Comparison of ENCODE assay signal across 23 cellular contexts in genomic region chr7:22123139-22123538, GRCh38.
A peak's percentile ranks its signal among the peaks of the same experiment; 100 is the strongest.
DNase-seq lines count a peak whose midpoint lies in the region; ATAC-seq, FAIRE-seq and TF ChIP-seq lines count a peak whose summit lies in the region.
"Had no signal": no experiment of that assay in that cellular context is flagged by ENCODE, and none has a peak within 500 bp of the region (broad histone marks: within the 10 kb centered on the region; RNA-seq: fewer than 3 reads in every experiment).

No MANE protein-coding gene starts in this region.

- no peak overlapping the region for H3K9ac ChIP-seq in HepG2 (ENCODE audit: insufficient read depth, low read depth, low read length)

- H3K36me3 Mint-ChIP-seq in T-cell = no peaks in the 10 kb centered on the region

- H3K36me3 ChIP-seq in heart left ventricle (peaks cover 0 to 69% (median 11%) of the 10 kb centered on the region in 9 donors), HepG2 (replicated peaks in 1 of 2; ENCODE audit: control insufficient read depth in 1 of 2, insufficient read depth in 2 of 2, low read length in 2 of 2) (peaks cover 15 to 46% of the 10 kb centered on the region in 2 experiments)
- H3K36me3 ChIP-seq: MG63, neutrophil had no signal

- CTCF ChIA-PET in HepG2 (lab: Yijun Ruan, JAX; ENCODE audit: low intra/inter-chr PET ratio, low total read pairs) = no interaction called here
- CTCF ChIA-PET in T-cell (lab: Charles Lee) = no interaction called here

- no peak for FAIRE-seq in HepG2 (lab: Jason Lieb, UNC)
- FAIRE-seq: A549, urothelium cell line had no signal

- in situ Hi-C loops in HepG2 (cut with HindIII; ENCODE audit: extremely low pct_ligation_motif_present, low pct_unique_long_range_greater_than_20kb) = no loop called here

- ATAC-seq in heart left ventricle (peak; percentile 56 to 81 (median 74)), Right ventricle myocardium inferior (no peak), HepG2 (no peak), T-cell (replicated peaks in 1 of 4) (no peak), HG03097 (IDR thresholded peaks at IDR 0.05; ENCODE audit: low FRiP score, unreplicated experiment) (no peak)
- ATAC-seq: A549, HCT116 had no signal

- H3K4me1 ChIP-seq in heart left ventricle = peaks cover 0 to 41% (median 19%) of the 10 kb centered on the region in 12 donors
- no peaks in the 10 kb centered on the region for H3K4me1 ChIP-seq in HepG2 (ENCODE audit: insufficient read depth, low read length)
- H3K4me1 ChIP-seq: A549, suprapubic skin had no signal

- POLR2A ChIA-PET in HepG2 (lab: Yijun Ruan, JAX) (no interaction called here), T-cell (lab: Charles Lee) (no interaction called here)

- H3K9me3 Mint-ChIP-seq in T-cell = no peaks in the 10 kb centered on the region
- H3K9me3 Mint-ChIP-seq: activated CD4-positive, alpha-beta T cell treated with anti-CD3 and anti-CD28 coated beads, Interleukin-2, amount 10 ng/mL, durations not matched to agents 24 days and 14 days had no signal

- no peak overlapping the region for H2AFZ ChIP-seq in HepG2 (ENCODE audit: low read length)

- H3K9me3 ChIP-seq in heart left ventricle (no peaks in the 10 kb centered on the region), HepG2 (ENCODE audit: low read length) (no peaks in the 10 kb centered on the region)
- H3K9me3 ChIP-seq: A549, esophagus muscularis mucosa, MG63, neutrophil, suprapubic skin had no signal

- H3K27me3 Mint-ChIP-seq in T-cell = peaks cover 3 to 20% of the 10 kb centered on the region in 2 donors

- no peak for TF ChIP-seq RAD21 in HepG2 (CRISPR knock-in tag; IDR thresholded peaks at IDR 0.05)

- H3K27ac ChIP-seq in heart left ventricle = peak overlapping the region in 11 of 12 donors; percentile 19 to 81 (median 58)
- no peak overlapping the region for H3K27ac ChIP-seq in HepG2 (ENCODE audit: extremely low read length, insufficient read depth, low read length)
- H3K27ac ChIP-seq: A549, neutrophil, suprapubic skin had no signal

- no peaks in the 10 kb centered on the region for H3K79me2 ChIP-seq in HepG2 (ENCODE audit: insufficient read depth, low read length)

- intact Hi-C loops in heart left ventricle (cut with DNase I) = loop anchor here in 1 of 10 donors (10.0 kb wide), 1 partner anchor 232 kb away; the partner anchor contains the start of gene RAPGEF5
- intact Hi-C loops in Right ventricle myocardium inferior (cut with DNase I) = no loop called here
- intact Hi-C loops in HepG2 (cut with micrococcal nuclease; ENCODE audit: unreplicated experiment) = no loop called here

- H3K4me3 ChIP-seq in heart left ventricle (no peak overlapping the region), fibroblast of pulmonary artery (replicated peaks; ENCODE audit: low read depth, low read length) (no peak overlapping the region), HepG2 (replicated peaks in 1 of 3; ENCODE audit: insufficient read depth in 1 of 3, low read depth in 2 of 3, low read length in 3 of 3) (no peak overlapping the region)
- H3K4me3 ChIP-seq: A549, esophagus muscularis mucosa, MG63, suprapubic skin had no signal

- no peak overlapping the region for H3K4me2 ChIP-seq in HepG2 (ENCODE audit: low read depth, low read length)
- H3K4me2 ChIP-seq: A549 had no signal

- TF ChIP-seq POLR2A in heart left ventricle (IDR thresholded peaks at IDR 0.05) = no peak
- TF ChIP-seq POLR2A in HepG2 (IDR thresholded peaks at IDR 0.05; ENCODE audit: insufficient read depth in 1 of 2, low read depth in 2 of 2, low read length in 2 of 2) = no peak

- H3K27me3 ChIP-seq in heart left ventricle (no peaks in the 10 kb centered on the region), HepG2 (ENCODE audit: control insufficient read depth in 1 of 2, insufficient read depth in 2 of 2, low read length in 2 of 2) (no peaks in the 10 kb centered on the region)
- H3K27me3 ChIP-seq: MG63, suprapubic skin had no signal

- BruUV-seq in HepG2 (replicated peaks; lab: Mats Ljungman, UMichigan) = no TSS peak

- TF ChIP-seq CTCF in heart left ventricle (IDR thresholded peaks at IDR 0.05) = no peak
- no peak for TF ChIP-seq CTCF in fibroblast of pulmonary artery (IDR thresholded peaks at IDR 0.05; ENCODE audit: low read length, missing control alignments)
- no peak for TF ChIP-seq CTCF in HepG2 (CRISPR knock-in tag; IDR thresholded peaks at IDR 0.05)

- H3K4me3 Mint-ChIP-seq in T-cell = no peak overlapping the region
- H3K4me3 Mint-ChIP-seq: activated CD4-positive, alpha-beta T cell treated with anti-CD3 and anti-CD28 coated beads, Interleukin-2, amount 10 ng/mL, durations not matched to agents 24 days and 14 days had no signal

- DNase-seq in heart left ventricle (peak in 4 of 5 donors; percentile 29 to 45 (median 32)), Right ventricle myocardium inferior (ENCODE audit: missing footprints) (no peak), fibroblast of pulmonary artery (ENCODE audit: low read depth) (peak; percentile 18), HepG2 (ENCODE audit: low spot score) (no peak), EL (no peak), T-cell (no peak)
- no peak for DNase-seq in activated effector memory CD4-positive, alpha-beta T cell treated with anti-CD3 and anti-CD28 coated beads, Interleukin-2, amount 50 U/mL, for 16 hours
- DNase-seq: activated CD4-positive, alpha-beta T cell treated with anti-CD3 and anti-CD28 coated beads, Interleukin-2, amount 10 ng/mL, durations not matched to agents 24 days and 14 days; activated gamma-delta T cell treated with Interleukin-2 at 50 U/mL for 16 hours; COR-L47; mammary epithelial cell; MG63; NCI-H1417 treated with DMSO at 0.1 percent for 48 hours; NCI-H2171; NCI-H69; SHP77 treated with DMSO at 0.1 percent for 48 hours had no signal

- H3K4me1 Mint-ChIP-seq in T-cell = peaks cover 8 to 13% (median 9%) of the 10 kb centered on the region in 3 donors

- H3K27ac Mint-ChIP-seq in T-cell = no peak overlapping the region
- H3K27ac Mint-ChIP-seq: activated CD4-positive, alpha-beta T cell treated with anti-CD3 and anti-CD28 coated beads, Interleukin-2, amount 10 ng/mL, durations not matched to agents 24 days and 14 days had no signal

- TF ChIP-seq EP300 in HepG2 (IDR thresholded peaks at IDR 0.05; ENCODE audit: low read depth in 2 of 2, low read length in 2 of 2) = no peak
- TF ChIP-seq EP300 in HepG2 (CRISPR knock-in tag; IDR thresholded peaks at IDR 0.05; ENCODE audit: borderline replicate concordance) = no peak

- no peaks in the 10 kb centered on the region for H4K20me1 ChIP-seq in HepG2 (ENCODE audit: insufficient read depth, low read length)

- 12 to 22% (median 18%) methylated on average over 5 of the region's 5 CpGs for WGBS in heart left ventricle, 4 donors
- 95% methylated on average over 5 of the region's 5 CpGs for WGBS in HepG2 (ENCODE audit: low lambda C conversion rate)

TF ChIP-seq in HepG2, 621 proteins besides CTCF, POLR2A, EP300 and RAD21:
- peak; percentile 20 for TF ChIP-seq RBM22 (optimal IDR thresholded peaks at IDR 0.05; ENCODE audit: low read length)
- TF ChIP-seq ZNF709 (CRISPR knock-in tag; IDR thresholded peaks at IDR 0.05) = no peak

Comparison
In these comparisons a context has a peak if more than half of its experiments do, and no peak if none do; other contexts are left out.
1. ATAC-seq: peak in heart left ventricle (4 of 4); none in Right ventricle myocardium inferior (single experiment), HepG2 (single experiment), T-cell (0 of 4) and HG03097 (single experiment).
2. DNase-seq: peak in heart left ventricle (4 of 5) and fibroblast of pulmonary artery (single experiment); none in Right ventricle myocardium inferior (single experiment), HepG2 (single experiment), EL (single experiment), T-cell (0 of 34) and activated effector memory CD4-positive, alpha-beta T cell treated with anti-CD3 and anti-CD28 coated beads, Interleukin-2, amount 50 U/mL, for 16 hours (single experiment).